Comparison of ENCODE assay signal across 9 cellular contexts in the genomic region with DNA sequence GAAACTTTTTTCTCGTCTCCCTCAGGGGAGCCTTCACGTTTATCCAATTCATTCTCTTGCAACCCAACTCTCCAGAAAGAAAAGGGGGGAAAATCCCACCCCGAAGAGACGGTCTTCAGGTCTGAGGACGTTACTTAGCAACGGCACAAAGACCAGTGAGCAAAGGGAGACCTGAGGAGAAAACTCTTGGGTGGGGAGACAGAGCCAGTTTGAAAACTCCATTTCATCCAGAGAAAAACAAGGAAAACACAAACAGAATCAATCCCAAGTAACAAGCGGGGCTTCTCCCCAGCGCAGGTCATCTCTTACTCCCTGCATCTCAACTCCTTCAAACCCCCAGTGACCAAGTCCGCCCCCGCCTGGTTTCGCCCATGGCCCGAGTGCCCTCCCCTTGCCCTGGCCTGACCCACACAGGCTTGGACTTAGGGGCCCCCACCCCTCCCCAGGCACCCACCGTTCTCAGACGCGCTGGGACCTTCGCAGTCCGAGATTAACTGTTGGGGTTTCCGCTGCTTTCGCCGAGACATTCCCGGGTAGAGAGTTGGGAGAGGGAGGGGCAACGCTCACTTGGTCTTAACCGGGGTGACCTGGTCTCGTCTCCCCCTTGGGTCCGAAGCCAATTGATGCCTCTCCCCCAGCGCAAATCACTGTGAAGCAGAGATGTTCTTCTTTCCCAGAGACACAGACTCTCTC. TPM values are rescaled to one million over a fixed set of nuclear protein-coding genes. Genes with fewer than 3 reads are reported as not detected.
DNase-seq lines count a peak whose midpoint lies in the region; ATAC-seq, FAIRE-seq and TF ChIP-seq lines count a peak whose summit lies in the region.
"Had no signal": no experiment of that assay in that cellular context is flagged by ENCODE, and none has a peak within 500 bp of the region (broad histone marks: within the 10 kb centered on the region; RNA-seq: fewer than 3 reads in every experiment).

No MANE protein-coding gene starts in this region.

- DNase-seq in BJ (ENCODE audit: low read depth): no peak
- DNase-seq in T-helper 17 cell: no peak
- DNase-seq in left ventricle myocardium inferior: no peak
- DNase-seq in ovary: no peak
- no peak for DNase-seq in NCI-H128 (lab: John Stamatoyannopoulos, UW; ENCODE audit: unreplicated experiment)
- DNase-seq in urothelium cell line (ENCODE audit: low spot score): no peak

- POLR2A ChIA-PET in BJ (lab: Charles Lee): no interaction called here

- peak overlapping the region; percentile 15; the same call in 1 of the 2 replicates for H3K4me3 ChIP-seq in BJ (ENCODE audit: low read depth, low read length)
- peak overlapping the region; percentile 58 for H3K4me3 ChIP-seq in left ventricle myocardium inferior
- peak overlapping the region; percentile 7 for H3K4me3 ChIP-seq in ovary

- no peak overlapping the region for H3K27ac Mint-ChIP-seq in T-helper 17 cell

- peaks cover 26% of the 10 kb centered on the region for H3K27me3 ChIP-seq in BJ (ENCODE audit: control insufficient read depth, insufficient read depth, low read length)
- H3K27me3 ChIP-seq in left ventricle myocardium inferior (ENCODE audit: low read depth): peaks cover 100% of the 10 kb centered on the region
- no peaks in the 10 kb centered on the region for H3K27me3 ChIP-seq in ovary

- CTCF ChIA-PET in BJ (lab: Yijun Ruan, JAX): no interaction called here

- intact Hi-C loops in left ventricle myocardium inferior (cut with micrococcal nuclease) (no loop called here), ovary (cut with DNase I) (no loop called here)

- H3K9me3 ChIP-seq in T-helper 17 cell (ENCODE audit: control insufficient read depth, low read length, poor library complexity, severe bottlenecking) (no peaks in the 10 kb centered on the region), left ventricle myocardium inferior (replicated peaks) (no peaks in the 10 kb centered on the region), ovary (no peaks in the 10 kb centered on the region)

- FAIRE-seq in urothelium cell line (lab: Jason Lieb, UNC): no peak

- no peak for TF ChIP-seq EP300 in ovary (IDR thresholded peaks at IDR 0.05)

- peaks cover 67% of the 10 kb centered on the region for H3K27me3 Mint-ChIP-seq in T-helper 17 cell

- H3K4me1 Mint-ChIP-seq in T-helper 17 cell: peaks cover 9% of the 10 kb centered on the region

- peak overlapping the region; percentile 45 for H3K4me3 Mint-ChIP-seq in T-helper 17 cell

- H3K36me3 ChIP-seq in BJ (ENCODE audit: control insufficient read depth, insufficient read depth, low read length): no peaks in the 10 kb centered on the region
- no peaks in the 10 kb centered on the region for H3K36me3 ChIP-seq in left ventricle myocardium inferior
- H3K36me3 ChIP-seq in ovary: no peaks in the 10 kb centered on the region

- no peak for TF ChIP-seq POLR2A in ovary (IDR thresholded peaks at IDR 0.05)

- TF ChIP-seq CTCF in BJ (IDR thresholded peaks at IDR 0.05; ENCODE audit: insufficient read depth, low read depth, low read length) (no peak), left ventricle myocardium inferior (IDR thresholded peaks at IDR 0.05; ENCODE audit: borderline replicate concordance) (no peak), ovary (IDR thresholded peaks at IDR 0.05) (no peak)

- no peak for ATAC-seq in T-helper 17 cell
- ATAC-seq in GM19467 (IDR thresholded peaks at IDR 0.05; ENCODE audit: unreplicated experiment): no peak
- no peak for ATAC-seq in HG02610 (IDR thresholded peaks at IDR 0.05; ENCODE audit: unreplicated experiment)

- 0 to 2% (median 1%) methylated on average over 26 of the region's 26 CpGs for WGBS in ovary, 3 donors

- H3K27ac ChIP-seq in left ventricle myocardium inferior (replicated peaks) (no peak overlapping the region), ovary (no peak overlapping the region)

- peaks cover 6% of the 10 kb centered on the region for H3K36me3 Mint-ChIP-seq in T-helper 17 cell (ENCODE audit: low read depth)

- H3K4me1 ChIP-seq in left ventricle myocardium inferior (peaks cover 11% of the 10 kb centered on the region), ovary (ENCODE audit: insufficient read depth) (peaks cover 2% of the 10 kb centered on the region)

RNA-seq across cellular contexts. Expression of a gene that starts 10.4 kb away (rescaled TPM):
- polyA plus RNA-seq in BJ (2011; rRNA removed): 4.0 and 7.2 TPM in 2 replicates
- polyA minus RNA-seq in BJ (2011; rRNA and poly(A)+ RNA removed): 8.1 and 8.2 TPM in 2 replicates
- 1 to 10 TPM; 1.9 to 2.1 TPM for total RNA-seq in T-helper 17 cell
- total RNA-seq in left ventricle myocardium inferior: 3.4 TPM
- total RNA-seq in ovary: 10 to 100 TPM; 11.9 to 38.8 (median 22.8) TPM
- 10 to 100 TPM; 25.9 to 32.7 TPM for polyA plus RNA-seq in ovary

RNA-seq across cellular contexts. Expression of a gene that starts 25.4 kb away (rescaled TPM):
- polyA plus RNA-seq in BJ (2011; rRNA removed) (52.3 and 63.3 TPM in 2 replicates), ovary (10 to 100 TPM; 36.3 to 37.0 TPM)
- polyA minus RNA-seq in BJ (2011; rRNA and poly(A)+ RNA removed): 43.9 and 77.6 TPM in 2 replicates
- total RNA-seq in T-helper 17 cell (10 to 100 TPM; 42.3 to 46.5 TPM), left ventricle myocardium inferior (26.6 TPM), ovary (10 to 100 TPM; 40.4 to 61.5 (median 44.7) TPM)

RNA-seq across cellular contexts. Expression of a gene that starts 43.3 kb away (rescaled TPM):
- not detected in 2 replicates for polyA plus RNA-seq in BJ (2011; rRNA removed)
- not detected in 2 replicates for polyA minus RNA-seq in BJ (2011; rRNA and poly(A)+ RNA removed)
- total RNA-seq in T-helper 17 cell: not detected
- not detected for total RNA-seq in left ventricle myocardium inferior
- not detected for total RNA-seq in ovary
- not detected for polyA plus RNA-seq in ovary
- total RNA-seq: RPMI7951 had no signal

RNA-seq across cellular contexts. Expression of a gene that starts 59.5 kb away (rescaled TPM):
- polyA plus RNA-seq in BJ (2011; rRNA removed) (105 and 141 TPM in 2 replicates), ovary (10 to 100 TPM; 21.8 to 73.8 TPM)
- 80.1 and 123 TPM in 2 replicates for polyA minus RNA-seq in BJ (2011; rRNA and poly(A)+ RNA removed)
- total RNA-seq in T-helper 17 cell (100 to 1,000 TPM in 1 of 2 donors, 10 to 100 TPM in 1; 97.3 to 110 TPM), left ventricle myocardium inferior (84.8 TPM), ovary (10 to 100 TPM; 22.7 to 75.3 (median 64.4) TPM)

RNA-seq across cellular contexts. Expression of a gene that starts 59.8 kb away (rescaled TPM):
- polyA plus RNA-seq in BJ (2011; rRNA removed) (20.3 and 29.9 TPM in 2 replicates), ovary (10 to 100 TPM; 15.8 to 53.7 TPM)
- polyA minus RNA-seq in BJ (2011; rRNA and poly(A)+ RNA removed): 11.9 and 14.3 TPM in 2 replicates
- total RNA-seq in T-helper 17 cell (10 to 100 TPM; 35.3 to 42.6 TPM), left ventricle myocardium inferior (15.5 TPM), ovary (10 to 100 TPM; 18.4 to 28.7 (median 25.0) TPM)

Comparison
In these comparisons a context has a peak if more than half of its experiments do, and no peak if none do; other contexts are left out.
1. H3K4me3 ChIP-seq: peak in every context shown above with its lines; median percentile 58 in left ventricle myocardium inferior; 15 in BJ; 7 in ovary.